17 cellular contexts compared by ENCODE assay signal in the genomic region with DNA sequence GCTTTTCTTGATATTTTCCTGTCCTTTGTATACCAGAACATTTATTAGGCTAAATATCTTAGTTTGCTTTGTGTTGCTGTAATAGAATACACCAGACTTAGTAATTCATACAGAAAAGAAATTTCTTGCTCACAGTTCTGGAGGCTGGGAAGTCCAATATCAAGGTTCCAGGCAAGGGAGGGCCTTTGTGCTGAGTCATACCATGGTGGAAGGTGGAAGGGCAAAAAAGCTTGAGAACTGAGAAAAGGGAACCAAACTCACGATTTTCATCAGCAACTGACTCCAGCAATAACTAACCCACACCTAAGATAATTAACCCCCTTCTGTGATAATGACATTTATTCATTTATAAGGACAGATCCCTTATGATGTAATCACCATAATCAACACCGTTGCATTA.
DNase-seq lines count a peak whose midpoint lies in the region; ATAC-seq lines count a peak whose summit lies in the region.
"Had no signal": no experiment of that assay in that cellular context is flagged by ENCODE, and none has a peak within 500 bp of the region (broad histone marks: within the 10 kb centered on the region; RNA-seq: fewer than 3 reads in every experiment).

No MANE protein-coding gene starts in this region.

- no peaks in the 10 kb centered on the region for H3K27me3 Mint-ChIP-seq in activated naive CD4-positive, alpha-beta T cell treated with anti-CD3 and anti-CD28 coated beads, Interleukin-2, amount 50 U/mL, for 24 hours
- no peaks in the 10 kb centered on the region for H3K27me3 Mint-ChIP-seq in activated naive CD4-positive, alpha-beta T cell treated with anti-CD3 and anti-CD28 coated beads, Interleukin-2, amount 10 ng/mL, durations not matched to agents 7 days and 5 days
- H3K27me3 Mint-ChIP-seq: B cell; CD4-positive, CD25-positive, alpha-beta regulatory T cell had no signal

- DNase-seq in activated naive CD4-positive, alpha-beta T cell treated with anti-CD3 and anti-CD28 coated beads, Interleukin-2, amount 10 ng/mL, durations not matched to agents 7 days and 5 days, result no peak
- DNase-seq in COR-L47 (lab: John Stamatoyannopoulos, UW) (peak; percentile 10), NCI-H146 (lab: John Stamatoyannopoulos, UW) (peak; percentile 46), dedifferentiated amniotic fluid mesenchymal stem cell (ENCODE audit: extremely low spot score) (no peak)
- DNase-seq: CD4-positive, CD25-positive, alpha-beta regulatory T cell; CD8-positive, alpha-beta T cell; DMS 273 treated with DMSO at 0.1 percent for 48 hours; DMS79; EL; GDM1; GM23248; H7; HCEC 1CT had no signal

- peaks cover 10% of the 10 kb centered on the region for H3K36me3 Mint-ChIP-seq in activated naive CD4-positive, alpha-beta T cell treated with anti-CD3 and anti-CD28 coated beads, Interleukin-2, amount 50 U/mL, for 24 hours
- no peaks in the 10 kb centered on the region for H3K36me3 Mint-ChIP-seq in activated naive CD4-positive, alpha-beta T cell treated with anti-CD3 and anti-CD28 coated beads, Interleukin-2, amount 10 ng/mL, durations not matched to agents 7 days and 5 days
- H3K36me3 Mint-ChIP-seq: CD8-positive, alpha-beta T cell had no signal

- H3K4me3 Mint-ChIP-seq in activated naive CD4-positive, alpha-beta T cell treated with anti-CD3 and anti-CD28 coated beads, Interleukin-2, amount 50 U/mL, for 24 hours, result no peak overlapping the region
- H3K4me3 Mint-ChIP-seq in activated naive CD4-positive, alpha-beta T cell treated with anti-CD3 and anti-CD28 coated beads, Interleukin-2, amount 10 ng/mL, durations not matched to agents 7 days and 5 days, result no peak overlapping the region
- H3K4me3 Mint-ChIP-seq: B cell; CD4-positive, CD25-positive, alpha-beta regulatory T cell; CD8-positive, alpha-beta T cell had no signal

- no peaks in the 10 kb centered on the region for H3K4me1 Mint-ChIP-seq in activated naive CD4-positive, alpha-beta T cell treated with anti-CD3 and anti-CD28 coated beads, Interleukin-2, amount 50 U/mL, for 24 hours
- no peaks in the 10 kb centered on the region for H3K4me1 Mint-ChIP-seq in activated naive CD4-positive, alpha-beta T cell treated with anti-CD3 and anti-CD28 coated beads, Interleukin-2, amount 10 ng/mL, durations not matched to agents 7 days and 5 days
- H3K4me1 Mint-ChIP-seq: B cell had no signal

- CTCF ChIA-PET in activated naive CD4-positive, alpha-beta T cell treated with anti-CD3 and anti-CD28 coated beads, Interleukin-2, amount 10 ng/mL, durations not matched to agents 7 days and 5 days (lab: Charles Lee), result no interaction called here

- peak overlapping the region; percentile 15 for H3K27ac Mint-ChIP-seq in activated naive CD4-positive, alpha-beta T cell treated with anti-CD3 and anti-CD28 coated beads, Interleukin-2, amount 50 U/mL, for 24 hours
- H3K27ac Mint-ChIP-seq in activated naive CD4-positive, alpha-beta T cell treated with anti-CD3 and anti-CD28 coated beads, Interleukin-2, amount 10 ng/mL, durations not matched to agents 7 days and 5 days, result no peak overlapping the region
- H3K27ac Mint-ChIP-seq: B cell; CD4-positive, CD25-positive, alpha-beta regulatory T cell; CD8-positive, alpha-beta T cell had no signal

- no peaks in the 10 kb centered on the region for H3K9me3 Mint-ChIP-seq in activated naive CD4-positive, alpha-beta T cell treated with anti-CD3 and anti-CD28 coated beads, Interleukin-2, amount 50 U/mL, for 24 hours
- no peaks in the 10 kb centered on the region for H3K9me3 Mint-ChIP-seq in activated naive CD4-positive, alpha-beta T cell treated with anti-CD3 and anti-CD28 coated beads, Interleukin-2, amount 10 ng/mL, durations not matched to agents 7 days and 5 days

- ATAC-seq in HG03280 (IDR thresholded peaks at IDR 0.05; ENCODE audit: unreplicated experiment), result no peak
- ATAC-seq: CD8-positive, alpha-beta T cell; GM12878 had no signal

Comparison
In these comparisons a context has a peak if more than half of its experiments do, and no peak if none do; other contexts are left out.
1. DNase-seq: peak in COR-L47 (single experiment) and NCI-H146 (single experiment); none in activated naive CD4-positive, alpha-beta T cell treated with anti-CD3 and anti-CD28 coated beads, Interleukin-2, amount 10 ng/mL, durations not matched to agents 7 days and 5 days (single experiment) and dedifferentiated amniotic fluid mesenchymal stem cell (single experiment).